25 cellular contexts compared by ENCODE assay signal in the genomic region with DNA sequence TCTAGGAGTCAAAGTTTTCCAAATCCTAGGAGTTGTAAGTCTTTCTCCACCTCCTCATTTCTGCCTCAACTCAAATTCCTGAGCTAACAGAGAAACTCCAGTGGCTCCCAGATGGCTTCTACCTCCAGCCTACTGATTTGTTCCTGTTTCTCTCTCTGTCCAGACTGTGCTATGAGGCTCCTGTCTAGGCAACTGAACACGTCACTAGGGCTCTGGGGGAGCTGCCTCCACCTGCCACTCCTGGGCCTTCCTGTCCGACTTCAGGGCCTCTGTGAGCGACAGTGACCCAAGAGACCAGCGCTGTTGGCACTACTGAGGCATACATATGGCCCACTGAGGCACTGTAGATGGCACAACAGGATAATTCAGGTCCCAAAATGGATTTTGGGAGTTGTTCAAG.
DNase-seq lines count a peak whose midpoint lies in the region; ATAC-seq and TF ChIP-seq lines count a peak whose summit lies in the region.
"Had no signal": no experiment of that assay in that cellular context is flagged by ENCODE, and none has a peak within 500 bp of the region (broad histone marks: within the 10 kb centered on the region; RNA-seq: fewer than 3 reads in every experiment).

No MANE protein-coding gene starts in this region.

- H3K36me3 ChIP-seq in right atrium auricular region (peaks cover 36% of the 10 kb centered on the region), lower lobe of right lung (no peaks in the 10 kb centered on the region), upper lobe of right lung (no peaks in the 10 kb centered on the region)
- H3K36me3 ChIP-seq: BLaER1 treated with 17β-estradiol and CSF1 and Interleukin-3, amounts not matched to agents 10 nM and 100 nM; HAP-1; SJCRH30 had no signal

- H3K27me3 Mint-ChIP-seq in chondrocyte (ENCODE audit: low read depth) = no peaks in the 10 kb centered on the region
- H3K27me3 Mint-ChIP-seq: CD4-positive, alpha-beta memory T cell had no signal

- H3K4me1 ChIP-seq in right atrium auricular region (no peaks in the 10 kb centered on the region), lower lobe of right lung (no peaks in the 10 kb centered on the region), upper lobe of right lung (no peaks in the 10 kb centered on the region)
- H3K4me1 ChIP-seq: Caco-2, HAP-1, SJCRH30 had no signal

- H3K9me3 ChIP-seq in right atrium auricular region (no peaks in the 10 kb centered on the region), lower lobe of right lung (no peaks in the 10 kb centered on the region), upper lobe of right lung (no peaks in the 10 kb centered on the region)
- H3K9me3 ChIP-seq: Caco-2, HAP-1, SJCRH30 had no signal

- H3K4me3 ChIP-seq in right atrium auricular region (no peak overlapping the region), lower lobe of right lung (no peak overlapping the region), upper lobe of right lung (no peak overlapping the region)
- H3K4me3 ChIP-seq: BLaER1 treated with 17β-estradiol and CSF1 and Interleukin-3, amounts not matched to agents 10 nM and 100 nM; GM23248; HAP-1; SJCRH30 had no signal

- H3K27me3 ChIP-seq in right atrium auricular region (no peaks in the 10 kb centered on the region), lower lobe of right lung (ENCODE audit: low read depth) (no peaks in the 10 kb centered on the region), upper lobe of right lung (no peaks in the 10 kb centered on the region)
- H3K27me3 ChIP-seq: BLaER1 treated with 17β-estradiol and CSF1 and Interleukin-3, amounts not matched to agents 10 nM and 100 nM; SJCRH30 had no signal

- H3K36me3 Mint-ChIP-seq in chondrocyte (ENCODE audit: low read depth) = no peaks in the 10 kb centered on the region
- H3K36me3 Mint-ChIP-seq: CD4-positive, alpha-beta memory T cell had no signal

- H3K4me1 Mint-ChIP-seq in chondrocyte (ENCODE audit: low read depth) = peaks cover 3% of the 10 kb centered on the region
- H3K4me1 Mint-ChIP-seq: CD4-positive, alpha-beta memory T cell had no signal

- no peak for ATAC-seq in Right ventricle myocardium inferior
- no peak for ATAC-seq in lower lobe of right lung
- no peak for ATAC-seq in upper lobe of right lung

- peaks cover 3% of the 10 kb centered on the region for H3K9me3 Mint-ChIP-seq in chondrocyte (ENCODE audit: low read depth)
- H3K9me3 Mint-ChIP-seq: CD4-positive, alpha-beta memory T cell had no signal

- H3K27ac ChIP-seq in right atrium auricular region = peak overlapping the region in 1 of 2 donors; percentile 18
- no peak overlapping the region for H3K27ac ChIP-seq in lower lobe of right lung
- H3K27ac ChIP-seq in upper lobe of right lung = no peak overlapping the region
- H3K27ac ChIP-seq: BLaER1 treated with 17β-estradiol and CSF1 and Interleukin-3, amounts not matched to agents 10 nM and 100 nM; GM23248; HL-60; SJCRH30 had no signal

- peak; percentile 48 for DNase-seq in right atrium auricular region (ENCODE audit: low spot score)
- DNase-seq in Right ventricle myocardium inferior (ENCODE audit: missing footprints) = no peak
- peak; percentile 53 for DNase-seq in chondrocyte (ENCODE audit: low spot score)
- peak; percentile 20 for DNase-seq in lower lobe of right lung
- DNase-seq in upper lobe of right lung = peak; percentile 37
- no peak for DNase-seq in activated CD4-positive, alpha-beta T cell treated with anti-CD3 and anti-CD28 coated beads, Interleukin-2, amount 50 U/mL, for 4 hours
- no peak for DNase-seq in 8988T
- no peak for DNase-seq in ACHN
- DNase-seq: Caco-2; CD4-positive, alpha-beta memory T cell; DMS 273 treated with DMSO at 0.1 percent for 48 hours; DMS79 treated with DMSO at 0.1 percent for 48 hours; GM23248; KG1; NCI-H1092; NCI-H1436; NCI-H1930; NCI-H2227 treated with DMSO at 0.1 percent for 48 hours; NCI-H510A treated with DMSO at 0.1 percent for 48 hours; NCI-H774; NK-92 treated with Interleukin-12 subunit alpha and Interleukin-12 subunit beta, amount 100 ng/mL, for 24 hours; SJCRH30 had no signal

- in situ Hi-C loops in ACHN (cut with HindIII; ENCODE audit: low pct_ligation_motif_present, low pct_unique_long_range_greater_than_20kb, low sequenced_read_pairs) = no loop called here

- no peak overlapping the region for H3K27ac Mint-ChIP-seq in chondrocyte (ENCODE audit: unreplicated experiment)
- H3K27ac Mint-ChIP-seq: CD4-positive, alpha-beta memory T cell had no signal

- no peak overlapping the region for H3K4me3 Mint-ChIP-seq in chondrocyte (ENCODE audit: unreplicated experiment)
- H3K4me3 Mint-ChIP-seq: CD4-positive, alpha-beta memory T cell had no signal

- intact Hi-C loops in Right ventricle myocardium inferior (cut with DNase I) = no loop called here
- intact Hi-C loops in lower lobe of right lung (cut with DNase I) = no loop called here
- intact Hi-C loops in upper lobe of right lung (cut with DNase I) = no loop called here

- TF ChIP-seq CTCF in right atrium auricular region (IDR thresholded peaks at IDR 0.05) (no peak), chondrocyte (IDR thresholded peaks at IDR 0.05) (no peak), lower lobe of right lung (IDR thresholded peaks at IDR 0.05) (no peak), upper lobe of right lung (IDR thresholded peaks at IDR 0.05) (no peak)

Comparison
In these comparisons a context has a peak if more than half of its experiments do, and no peak if none do; other contexts are left out.
1. DNase-seq: peak in right atrium auricular region (single experiment), chondrocyte (single experiment), lower lobe of right lung (single experiment) and upper lobe of right lung (single experiment); none in Right ventricle myocardium inferior (single experiment), activated CD4-positive, alpha-beta T cell treated with anti-CD3 and anti-CD28 coated beads, Interleukin-2, amount 50 U/mL, for 4 hours (0 of 2), 8988T (single experiment) and ACHN (single experiment).